ENCODE assay signal across 8 cellular contexts in the genomic region with DNA sequence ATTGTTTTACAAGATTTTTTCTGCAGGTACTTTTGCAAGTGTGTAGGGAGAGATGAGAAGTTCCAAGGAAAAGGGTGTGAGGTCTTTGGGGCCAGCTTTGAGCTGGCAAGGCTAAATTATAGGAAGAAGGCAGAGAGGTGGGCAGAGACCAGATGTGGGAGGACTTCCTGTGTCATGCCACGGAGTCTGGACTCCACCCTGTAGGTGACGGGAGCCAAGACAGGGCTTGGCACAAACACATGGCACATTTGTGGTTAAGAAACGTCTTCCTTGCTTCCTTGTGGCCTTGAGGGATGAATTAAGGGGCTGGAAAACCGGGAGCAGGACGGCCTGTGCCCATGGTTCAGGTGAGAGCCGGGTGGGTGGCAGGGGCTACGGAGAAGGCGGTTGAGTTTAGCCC. TPM values are rescaled to one million over a fixed set of nuclear protein-coding genes. Genes with fewer than 3 reads are reported as not detected.
DNase-seq lines count a peak whose midpoint lies in the region; ATAC-seq and TF ChIP-seq lines count a peak whose summit lies in the region.
"Not testable (repeated sequence)": the region's sequence is repeated elsewhere in the genome, so short reads cannot be mapped to it uniquely, and the experiment has no call there.

No MANE protein-coding gene starts in this region.

- intact Hi-C loops in MCF 10A (cut with micrococcal nuclease): not testable (repeated sequence)

- not testable (repeated sequence) for H3K4me1 ChIP-seq in CD8-positive, alpha-beta memory T cell (ENCODE audit: insufficient read depth, low read length)

- H3K9me3 ChIP-seq in CD8-positive, alpha-beta memory T cell (ENCODE audit: low read length): not testable (repeated sequence)

- not testable (repeated sequence) for H3K4me3 ChIP-seq in CD8-positive, alpha-beta memory T cell (ENCODE audit: low read length)

- H3K9me3 Mint-ChIP-seq in CD8-positive, alpha-beta memory T cell; T-helper 1 cell treated with Interleukin-12 subunit alpha and Interleukin-12 subunit beta and Interleukin-4 antibody, amounts not matched to agents 30 μg/mL and 1 μg/mL, for 36 hours; activated CD4-positive, alpha-beta memory T cell treated with anti-CD3 and anti-CD28 coated beads, Interleukin-2, amount 10 ng/mL, durations not matched to agents 7 days and 5 days; activated T-cell treated with anti-CD3 and anti-CD28 coated beads, Interleukin-2, amount 50 U/mL, for 24 hours; MCF 10A (ENCODE audit: unreplicated experiment); stimulated activated effector memory CD8-positive, alpha-beta T cell treated with anti-CD3 and anti-CD28 coated beads, Interleukin-12 subunit alpha, Interleukin-12 subunit beta, amount 100 ng/mL, for 72 hours: not testable (repeated sequence)

- peak in 1 of 5 donors; percentile 13 for DNase-seq in CD8-positive, alpha-beta memory T cell
- DNase-seq in UCSD-AML1 (lab: John Stamatoyannopoulos, UW; ENCODE audit: unreplicated experiment): peak; percentile 12
- not testable (repeated sequence) for DNase-seq in activated CD4-positive, alpha-beta memory T cell treated with anti-CD3 and anti-CD28 coated beads, Interleukin-2, amount 10 ng/mL, durations not matched to agents 7 days and 5 days; activated T-cell treated with anti-CD3 and anti-CD28 coated beads, Interleukin-2, amount 50 U/mL, for 24 hours; stimulated activated effector memory CD8-positive, alpha-beta T cell treated with anti-CD3 and anti-CD28 coated beads, Interleukin-12 subunit alpha, Interleukin-12 subunit beta, amount 100 ng/mL, for 72 hours (ENCODE audit: low spot score in 2 of 2)
- DNase-seq in MCF 10A (ENCODE audit: unreplicated experiment): peak; percentile 24

- H3K4me3 Mint-ChIP-seq in CD8-positive, alpha-beta memory T cell: peak overlapping the region in 2 of 7 donors; percentile 1 to 22
- peak overlapping the region; percentile 19 for H3K4me3 Mint-ChIP-seq in T-helper 1 cell treated with Interleukin-12 subunit alpha and Interleukin-12 subunit beta and Interleukin-4 antibody, amounts not matched to agents 30 μg/mL and 1 μg/mL, for 36 hours
- H3K4me3 Mint-ChIP-seq in activated CD4-positive, alpha-beta memory T cell treated with anti-CD3 and anti-CD28 coated beads, Interleukin-2, amount 10 ng/mL, durations not matched to agents 7 days and 5 days; activated T-cell treated with anti-CD3 and anti-CD28 coated beads, Interleukin-2, amount 50 U/mL, for 24 hours; MCF 10A (ENCODE audit: unreplicated experiment); stimulated activated effector memory CD8-positive, alpha-beta T cell treated with anti-CD3 and anti-CD28 coated beads, Interleukin-12 subunit alpha, Interleukin-12 subunit beta, amount 100 ng/mL, for 72 hours: not testable (repeated sequence)

- not testable (repeated sequence) for H3K27ac ChIP-seq in CD8-positive, alpha-beta memory T cell (ENCODE audit: low read depth, low read length)

- POLR2A ChIA-PET in CD8-positive, alpha-beta memory T cell (lab: Charles Lee); activated CD4-positive, alpha-beta memory T cell treated with anti-CD3 and anti-CD28 coated beads, Interleukin-2, amount 10 ng/mL, durations not matched to agents 7 days and 5 days (lab: Charles Lee); MCF 10A (lab: Yijun Ruan, JAX): not testable (repeated sequence)

- not testable (repeated sequence) for H3K27me3 ChIP-seq in CD8-positive, alpha-beta memory T cell (ENCODE audit: insufficient read depth, low read length, poor library complexity, severe bottlenecking)

- CTCF ChIA-PET in CD8-positive, alpha-beta memory T cell (lab: Charles Lee); activated CD4-positive, alpha-beta memory T cell treated with anti-CD3 and anti-CD28 coated beads, Interleukin-2, amount 10 ng/mL, durations not matched to agents 7 days and 5 days (lab: Charles Lee); MCF 10A (lab: Yijun Ruan, JAX): not testable (repeated sequence)

- H3K27me3 Mint-ChIP-seq in CD8-positive, alpha-beta memory T cell; T-helper 1 cell treated with Interleukin-12 subunit alpha and Interleukin-12 subunit beta and Interleukin-4 antibody, amounts not matched to agents 30 μg/mL and 1 μg/mL, for 36 hours (ENCODE audit: low read depth); activated CD4-positive, alpha-beta memory T cell treated with anti-CD3 and anti-CD28 coated beads, Interleukin-2, amount 10 ng/mL, durations not matched to agents 7 days and 5 days; activated T-cell treated with anti-CD3 and anti-CD28 coated beads, Interleukin-2, amount 50 U/mL, for 24 hours; MCF 10A (ENCODE audit: insufficient read depth, unreplicated experiment): not testable (repeated sequence)

- not testable (repeated sequence) for TF ChIP-seq CTCF in MCF 10A (IDR thresholded peaks at IDR 0.05; ENCODE audit: unreplicated experiment)

- peak overlapping the region in 5 of 8 donors; percentile 31 to 78 (median 53) for H3K27ac Mint-ChIP-seq in CD8-positive, alpha-beta memory T cell
- peak overlapping the region; percentile 28 for H3K27ac Mint-ChIP-seq in T-helper 1 cell treated with Interleukin-12 subunit alpha and Interleukin-12 subunit beta and Interleukin-4 antibody, amounts not matched to agents 30 μg/mL and 1 μg/mL, for 36 hours
- peak overlapping the region; percentile 67 for H3K27ac Mint-ChIP-seq in activated CD4-positive, alpha-beta memory T cell treated with anti-CD3 and anti-CD28 coated beads, Interleukin-2, amount 10 ng/mL, durations not matched to agents 7 days and 5 days
- H3K27ac Mint-ChIP-seq in activated T-cell treated with anti-CD3 and anti-CD28 coated beads, Interleukin-2, amount 50 U/mL, for 24 hours: peak overlapping the region; percentile 50
- H3K27ac Mint-ChIP-seq in MCF 10A (ENCODE audit: low read depth, unreplicated experiment): peak overlapping the region; percentile 20
- peak overlapping the region; percentile 67 for H3K27ac Mint-ChIP-seq in stimulated activated effector memory CD8-positive, alpha-beta T cell treated with anti-CD3 and anti-CD28 coated beads, Interleukin-12 subunit alpha, Interleukin-12 subunit beta, amount 100 ng/mL, for 72 hours

- H3K36me3 ChIP-seq in CD8-positive, alpha-beta memory T cell (ENCODE audit: insufficient read depth, low read length): not testable (repeated sequence)

- not testable (repeated sequence) for H3K36me3 Mint-ChIP-seq in CD8-positive, alpha-beta memory T cell; T-helper 1 cell treated with Interleukin-12 subunit alpha and Interleukin-12 subunit beta and Interleukin-4 antibody, amounts not matched to agents 30 μg/mL and 1 μg/mL, for 36 hours (ENCODE audit: low read depth); activated CD4-positive, alpha-beta memory T cell treated with anti-CD3 and anti-CD28 coated beads, Interleukin-2, amount 10 ng/mL, durations not matched to agents 7 days and 5 days (ENCODE audit: low read depth); MCF 10A (ENCODE audit: insufficient read depth, unreplicated experiment)
- H3K36me3 Mint-ChIP-seq in activated T-cell treated with anti-CD3 and anti-CD28 coated beads, Interleukin-2, amount 50 U/mL, for 24 hours (ENCODE audit: low read depth): peaks cover 20% of the 10 kb centered on the region
- peaks cover 12% of the 10 kb centered on the region for H3K36me3 Mint-ChIP-seq in stimulated activated effector memory CD8-positive, alpha-beta T cell treated with anti-CD3 and anti-CD28 coated beads, Interleukin-12 subunit alpha, Interleukin-12 subunit beta, amount 100 ng/mL, for 72 hours

- ATAC-seq in esophagus mucosa: peak; percentile 25
- ATAC-seq in stimulated activated effector memory CD8-positive, alpha-beta T cell treated with anti-CD3 and anti-CD28 coated beads, Interleukin-12 subunit alpha, Interleukin-12 subunit beta, amount 100 ng/mL, for 72 hours: peak; percentile 60

- BruUV-seq in MCF 10A (replicated peaks; lab: Mats Ljungman, UMichigan): not testable (repeated sequence)

- H3K4me1 Mint-ChIP-seq in CD8-positive, alpha-beta memory T cell; T-helper 1 cell treated with Interleukin-12 subunit alpha and Interleukin-12 subunit beta and Interleukin-4 antibody, amounts not matched to agents 30 μg/mL and 1 μg/mL, for 36 hours (ENCODE audit: low read depth); activated CD4-positive, alpha-beta memory T cell treated with anti-CD3 and anti-CD28 coated beads, Interleukin-2, amount 10 ng/mL, durations not matched to agents 7 days and 5 days; activated T-cell treated with anti-CD3 and anti-CD28 coated beads, Interleukin-2, amount 50 U/mL, for 24 hours (ENCODE audit: low read depth); MCF 10A (ENCODE audit: insufficient read depth, unreplicated experiment); stimulated activated effector memory CD8-positive, alpha-beta T cell treated with anti-CD3 and anti-CD28 coated beads, Interleukin-12 subunit alpha, Interleukin-12 subunit beta, amount 100 ng/mL, for 72 hours: not testable (repeated sequence)

RNA-seq across cellular contexts. Expression of a gene that starts 19.2 kb away (rescaled TPM):
- total RNA-seq in CD8-positive, alpha-beta memory T cell: 100 to 1,000 TPM in 1 of 2 experiments, 10 to 100 TPM in 1; 94.0 to 104 TPM
- 2.6 TPM for polyA plus RNA-seq in CD8-positive, alpha-beta memory T cell
- 100 to 1,000 TPM; 170 TPM for total RNA-seq in activated CD4-positive, alpha-beta memory T cell treated with anti-CD3 and anti-CD28 coated beads, Interleukin-2, amount 10 ng/mL, durations not matched to agents 7 days and 5 days
- 173 and 192 TPM in 2 replicates for total RNA-seq in MCF 10A (2022)
- total RNA-seq in esophagus mucosa: 10.6 TPM

RNA-seq across cellular contexts. Expression of a gene that starts 51.4 kb away (rescaled TPM):
- 10 to 100 TPM; 49.5 to 57.4 TPM for total RNA-seq in CD8-positive, alpha-beta memory T cell
- 17.4 TPM for polyA plus RNA-seq in CD8-positive, alpha-beta memory T cell
- total RNA-seq in activated CD4-positive, alpha-beta memory T cell treated with anti-CD3 and anti-CD28 coated beads, Interleukin-2, amount 10 ng/mL, durations not matched to agents 7 days and 5 days: 100 to 1,000 TPM; 109 to 117 TPM
- total RNA-seq in MCF 10A (2022): 17.0 and 17.4 TPM in 2 replicates
- total RNA-seq in esophagus mucosa: 37.6 TPM
